Comparison of ENCODE assay signal across 21 cellular contexts in genomic region chr5:141781910-141782309, GRCh38.
"Had no signal": no experiment of that assay in that cellular context is flagged by ENCODE, and none has a peak within 500 bp of the region (broad histone marks: within the 10 kb centered on the region; RNA-seq: fewer than 3 reads in every experiment).

No MANE protein-coding gene starts in this region.

- H3K9me3 ChIP-seq: gastrocnemius medialis, lower lobe of right lung, prostate gland, right atrium auricular region, suprapubic skin, thyroid gland, vagina had no signal

- H3K4me3 ChIP-seq: gastrocnemius medialis, lower lobe of right lung, prostate gland, right atrium auricular region, smooth muscle cell, suprapubic skin, thyroid gland, vagina had no signal

- H3K27ac Mint-ChIP-seq: natural killer cell; stimulated activated naive CD8-positive, alpha-beta T cell treated with anti-CD3 and anti-CD28 coated beads, Interleukin-15, amount 100 ng/mL, for 72 hours had no signal

- H3K27me3 ChIP-seq: gastrocnemius medialis, right atrium auricular region, suprapubic skin, thyroid gland, vagina had no signal

- ATAC-seq: gastrocnemius medialis; left ventricle myocardium superior; lower lobe of right lung; natural killer cell; sciatic nerve; stimulated activated naive CD8-positive, alpha-beta T cell treated with anti-CD3 and anti-CD28 coated beads, Interleukin-15, amount 100 ng/mL, for 72 hours had no signal

- H3K27ac ChIP-seq: gastrocnemius medialis, lower lobe of right lung, prostate gland, right atrium auricular region, suprapubic skin, thyroid gland, vagina had no signal

- DNase-seq: cortex of kidney; effector CD4-positive, alpha-beta T cell; gastrocnemius medialis; left ventricle myocardium superior; lower lobe of right lung; natural killer cell; stimulated activated CD4-positive, alpha-beta T cell treated with anti-CD3 and anti-CD28 coated beads, Interleukin-12 subunit alpha, Interleukin-12 subunit beta, amount 100 ng/mL, for 4 hours; stimulated activated CD4-positive, alpha-beta T cell treated with anti-CD3 and anti-CD28 coated beads, Interleukin-1b, Interleukin-23, amount 100 ng/mL, for 48 hours; stimulated activated CD4-positive, alpha-beta T cell treated with anti-CD3 and anti-CD28 coated beads, Interleukin-4, amount 100 ng/mL, for 1 hour; stimulated activated CD8-positive, alpha-beta memory T cell treated with anti-CD3 and anti-CD28 coated beads, Interleukin-4, amount 100 ng/mL, for 48 hours; stimulated activated naive CD4-positive, alpha-beta T cell; stimulated activated naive CD8-positive, alpha-beta T cell treated with anti-CD3 and anti-CD28 coated beads, Interleukin-15, amount 100 ng/mL, for 72 hours; thyroid gland; trophoblast cell had no signal

- H3K4me1 Mint-ChIP-seq: natural killer cell had no signal

- H3K36me3 Mint-ChIP-seq: natural killer cell had no signal

- H3K4me2 ChIP-seq: smooth muscle cell had no signal

- H3K36me3 ChIP-seq: gastrocnemius medialis, lower lobe of right lung, prostate gland, right atrium auricular region, suprapubic skin, thyroid gland, vagina had no signal

- H3K9me3 Mint-ChIP-seq: natural killer cell; neural crest cell; stimulated activated naive CD8-positive, alpha-beta T cell treated with anti-CD3 and anti-CD28 coated beads, Interleukin-15, amount 100 ng/mL, for 72 hours had no signal

- H3K4me3 Mint-ChIP-seq: natural killer cell; neural crest cell; stimulated activated naive CD8-positive, alpha-beta T cell treated with anti-CD3 and anti-CD28 coated beads, Interleukin-15, amount 100 ng/mL, for 72 hours had no signal

- H3K4me1 ChIP-seq: lower lobe of right lung, prostate gland, suprapubic skin, thyroid gland had no signal
